Comparison of ENCODE assay signal across 8 cellular contexts in genomic region chr2:181306785-181307184, GRCh38.
A peak's percentile ranks its signal among the peaks of the same experiment; 100 is the strongest.
DNase-seq lines count a peak whose midpoint lies in the region; ATAC-seq, FAIRE-seq and TF ChIP-seq lines count a peak whose summit lies in the region.

No MANE protein-coding gene starts in this region.

- FAIRE-seq in GM18507 (lab: Jason Lieb, UNC): peak; percentile 92

- DNase-seq in GM18507 (ENCODE audit: extremely low spot score, insufficient read length, low read depth) (no peak), activated B cell treated with CpG ODN at 0.5 μM for 24 hours (no peak), D341Med (ENCODE audit: low spot score) (no peak)
- DNase-seq in naive thymus-derived CD8-positive, alpha-beta T cell: peak in 3 of 10 donors; percentile 45 to 64 (median 55)

- H3K27ac Mint-ChIP-seq in activated B cell treated with CpG ODN at 0.5 μM for 24 hours: peak overlapping the region; percentile 95
- peak overlapping the region; percentile 92 to 100 (median 96) for H3K27ac Mint-ChIP-seq in naive thymus-derived CD8-positive, alpha-beta T cell

- no peaks in the 10 kb centered on the region for H3K9me3 Mint-ChIP-seq in activated B cell treated with CpG ODN at 0.5 μM for 24 hours
- no peaks in the 10 kb centered on the region for H3K9me3 Mint-ChIP-seq in naive thymus-derived CD8-positive, alpha-beta T cell

- peaks cover 66% of the 10 kb centered on the region for H3K4me1 Mint-ChIP-seq in activated B cell treated with CpG ODN at 0.5 μM for 24 hours
- peaks cover 34 to 79% (median 65%) of the 10 kb centered on the region in 4 donors for H3K4me1 Mint-ChIP-seq in naive thymus-derived CD8-positive, alpha-beta T cell

- TF ChIP-seq CTCF in activated B cell treated with CpG ODN at 0.5 μM for 24 hours (IDR thresholded peaks at IDR 0.05): no peak

- POLR2A ChIA-PET in activated B cell treated with CpG ODN at 0.5 μM for 24 hours (lab: Charles Lee): interaction anchor here (0.7 to 13.1 kb wide), 3 partner anchors 41 to 150 kb away, joined by 4 to 289 read pairs (median 5); partner anchors contain the start of gene ITGA4
- POLR2A ChIA-PET in naive thymus-derived CD8-positive, alpha-beta T cell (lab: Charles Lee): interaction anchor here (1.0 to 11.5 kb wide), 7 partner anchors 8 to 166 kb away, joined by 3 to 128 read pairs (median 3); partner anchors contain the start of gene ITGA4

- peak overlapping the region; percentile 70 for H3K4me3 Mint-ChIP-seq in activated B cell treated with CpG ODN at 0.5 μM for 24 hours
- H3K4me3 Mint-ChIP-seq in naive thymus-derived CD8-positive, alpha-beta T cell: peak overlapping the region; percentile 57 to 92 (median 74)

- H3K36me3 Mint-ChIP-seq in activated B cell treated with CpG ODN at 0.5 μM for 24 hours (ENCODE audit: low read depth): no peaks in the 10 kb centered on the region
- no peaks in the 10 kb centered on the region for H3K36me3 Mint-ChIP-seq in naive thymus-derived CD8-positive, alpha-beta T cell

- H3K27me3 Mint-ChIP-seq in activated B cell treated with CpG ODN at 0.5 μM for 24 hours: no peaks in the 10 kb centered on the region
- no peaks in the 10 kb centered on the region for H3K27me3 Mint-ChIP-seq in naive thymus-derived CD8-positive, alpha-beta T cell

- intact Hi-C loops in activated B cell treated with CpG ODN at 0.5 μM for 24 hours (cut with micrococcal nuclease): loop anchor here (5.0 to 10.0 kb wide), 5 partner anchors 324 to 1731 kb away; partner anchors contain the start of genes DNAJC10, ITPRID2, NCKAP1 and NEUROD1

- ATAC-seq in HG02798 (IDR thresholded peaks at IDR 0.05; ENCODE audit: poor library complexity, unreplicated experiment): peak; percentile 23
- no peak for ATAC-seq in activated B cell treated with CpG ODN at 0.5 μM for 24 hours (ENCODE audit: low read depth)
- ATAC-seq in naive thymus-derived CD8-positive, alpha-beta T cell: peak; percentile 43 to 55
- ATAC-seq in GM19455 (IDR thresholded peaks at IDR 0.05; ENCODE audit: unreplicated experiment): no peak
- no peak for ATAC-seq in GM19467 (IDR thresholded peaks at IDR 0.05; ENCODE audit: unreplicated experiment)
- ATAC-seq in GM19397 (IDR thresholded peaks at IDR 0.05; ENCODE audit: unreplicated experiment): no peak

- CTCF ChIA-PET in activated B cell treated with CpG ODN at 0.5 μM for 24 hours (lab: Charles Lee): interaction anchor here (0.9 to 13.1 kb wide), 5 partner anchors 41 to 202 kb away, joined by 3 to 178 read pairs (median 8); partner anchors contain the start of gene ITGA4

Comparison
In these comparisons a context has a peak if more than half of its experiments do, and no peak if none do; other contexts are left out.
1. ATAC-seq: peak in HG02798 (single experiment) and naive thymus-derived CD8-positive, alpha-beta T cell (2 of 2); none in activated B cell treated with CpG ODN at 0.5 μM for 24 hours (single experiment), GM19455 (single experiment), GM19467 (single experiment) and GM19397 (single experiment).